Comparison of ENCODE assay signal across 8 cellular contexts in genomic region chr6:32700391-32701040, GRCh38. TPM values are rescaled to one million over a fixed set of nuclear protein-coding genes. Genes with fewer than 3 reads are reported as not detected.
A peak's percentile ranks its signal among the peaks of the same experiment; 100 is the strongest.
DNase-seq lines count a peak whose midpoint lies in the region; ATAC-seq, FAIRE-seq and TF ChIP-seq lines count a peak whose summit lies in the region.

No MANE protein-coding gene starts in this region.

- TF ChIP-seq POLR2A in GM12891 (IDR thresholded peaks at IDR 0.05; ENCODE audit: low read depth, low read length): no peak

- H3K36me3 Mint-ChIP-seq in activated CD8-positive, alpha-beta T cell treated with anti-CD3 and anti-CD28 coated beads, Interleukin-2, amount 10 ng/mL, durations not matched to agents 7 days and 5 days (ENCODE audit: low read depth): peaks cover 2% of the 10 kb centered on the region
- H3K36me3 Mint-ChIP-seq in osteocyte (ENCODE audit: unreplicated experiment): no peaks in the 10 kb centered on the region

- no peak overlapping the region for H3K27ac Mint-ChIP-seq in activated CD8-positive, alpha-beta T cell treated with anti-CD3 and anti-CD28 coated beads, Interleukin-2, amount 10 ng/mL, durations not matched to agents 7 days and 5 days
- no peak overlapping the region for H3K27ac Mint-ChIP-seq in osteocyte (ENCODE audit: unreplicated experiment)

- CTCF ChIA-PET in activated CD8-positive, alpha-beta T cell treated with anti-CD3 and anti-CD28 coated beads, Interleukin-2, amount 10 ng/mL, durations not matched to agents 7 days and 5 days (lab: Charles Lee): interaction anchor here (0.7 to 5.4 kb wide), 42 partner anchors 9 to 444 kb away, joined by 3 to 92 read pairs (median 5); partner anchors contain the start of genes HLA-DQB1, HLA-DRA and TAP2

- H3K4me3 Mint-ChIP-seq in activated CD8-positive, alpha-beta T cell treated with anti-CD3 and anti-CD28 coated beads, Interleukin-2, amount 10 ng/mL, durations not matched to agents 7 days and 5 days: no peak overlapping the region
- no peak overlapping the region for H3K4me3 Mint-ChIP-seq in osteocyte (ENCODE audit: unreplicated experiment)

- peaks cover 2% of the 10 kb centered on the region for H3K4me1 Mint-ChIP-seq in activated CD8-positive, alpha-beta T cell treated with anti-CD3 and anti-CD28 coated beads, Interleukin-2, amount 10 ng/mL, durations not matched to agents 7 days and 5 days (ENCODE audit: low read depth)
- peaks cover 3% of the 10 kb centered on the region for H3K4me1 Mint-ChIP-seq in osteocyte (ENCODE audit: unreplicated experiment)

- peak; percentile 71 for TF ChIP-seq CTCF in osteocyte (IDR thresholded peaks at IDR 0.05)

- DNase-seq in AML-193 (lab: John Stamatoyannopoulos, UW): peak; percentile 38 to 60
- DNase-seq in GM12891 (ENCODE audit: insufficient read length, low spot score): no peak
- DNase-seq in NCI-H460 (ENCODE audit: extremely low read depth, low read depth): peak; percentile 59
- peak; percentile 47 for DNase-seq in activated CD8-positive, alpha-beta T cell treated with anti-CD3 and anti-CD28 coated beads, Interleukin-2, amount 10 ng/mL, durations not matched to agents 7 days and 5 days
- DNase-seq in germinal center (ENCODE audit: low spot score): peak; percentile 52
- no peak for DNase-seq in osteocyte (ENCODE audit: extremely low spot score, unreplicated experiment)

- FAIRE-seq in GM12891 (lab: Jason Lieb, UNC): peak; percentile 88

- H3K27me3 Mint-ChIP-seq in activated CD8-positive, alpha-beta T cell treated with anti-CD3 and anti-CD28 coated beads, Interleukin-2, amount 10 ng/mL, durations not matched to agents 7 days and 5 days (ENCODE audit: low read depth): peaks cover 60% of the 10 kb centered on the region
- peaks cover 43% of the 10 kb centered on the region for H3K27me3 Mint-ChIP-seq in osteocyte (ENCODE audit: unreplicated experiment)

- ATAC-seq in activated CD8-positive, alpha-beta T cell treated with anti-CD3 and anti-CD28 coated beads, Interleukin-2, amount 10 ng/mL, durations not matched to agents 7 days and 5 days: peak; percentile 69
- ATAC-seq in GM18868 (IDR thresholded peaks at IDR 0.05; ENCODE audit: unreplicated experiment): no peak
- no peak for ATAC-seq in HG03175 (IDR thresholded peaks at IDR 0.05; ENCODE audit: unreplicated experiment)

- no peaks in the 10 kb centered on the region for H3K9me3 Mint-ChIP-seq in activated CD8-positive, alpha-beta T cell treated with anti-CD3 and anti-CD28 coated beads, Interleukin-2, amount 10 ng/mL, durations not matched to agents 7 days and 5 days (ENCODE audit: insufficient read depth)
- peaks cover 3% of the 10 kb centered on the region for H3K9me3 Mint-ChIP-seq in osteocyte (ENCODE audit: unreplicated experiment)

- POLR2A ChIA-PET in activated CD8-positive, alpha-beta T cell treated with anti-CD3 and anti-CD28 coated beads, Interleukin-2, amount 10 ng/mL, durations not matched to agents 7 days and 5 days (lab: Charles Lee): no interaction called here

TF ChIP-seq in GM12891, 5 proteins besides CTCF, POLR2A, EP300 and RAD21:
- TF ChIP-seq PAX5 (IDR thresholded peaks at IDR 0.05; ENCODE audit: insufficient read depth, low read length, severe bottlenecking): no peak
- TF ChIP-seq SPI1 (IDR thresholded peaks at IDR 0.05; ENCODE audit: low read depth, low read length): no peak
- TF ChIP-seq POU2F2 (IDR thresholded peaks at IDR 0.05; ENCODE audit: low read depth, low read length): no peak
- no peak for TF ChIP-seq TAF1 (IDR thresholded peaks at IDR 0.05; ENCODE audit: low read depth, low read length)
- no peak for TF ChIP-seq POLR2AphosphoS5 (IDR thresholded peaks at IDR 0.05; ENCODE audit: low read depth, low read length)

RNA-seq across cellular contexts. Expression of gene HLA-DQB1, which starts 34.1 kb away (rescaled TPM):
- polyA plus RNA-seq in GM12891 (2012; ENCODE audit: low read depth, missing spikeins): 616 TPM
- 0.17 TPM in 1 of 2 replicates, not detected in the other for total RNA-seq in NCI-H460 (2014; rRNA removed; shearing (Covaris generic))
- not detected in 2 replicates for polyA plus RNA-seq in NCI-H460 (2014; cell fraction: nucleus; rRNA removed)
- total RNA-seq in activated CD8-positive, alpha-beta T cell treated with anti-CD3 and anti-CD28 coated beads, Interleukin-2, amount 10 ng/mL, durations not matched to agents 7 days and 5 days: 10 to 100 TPM; 13.4 to 15.1 TPM
- not detected in 2 replicates for total RNA-seq in osteocyte

RNA-seq across cellular contexts. Expression of gene HLA-DQA2, which starts 40.7 kb away (rescaled TPM):
- polyA plus RNA-seq in GM12891 (2012; ENCODE audit: low read depth, missing spikeins): 20.8 TPM
- total RNA-seq in NCI-H460 (2014; rRNA removed; shearing (Covaris generic)): not detected in 2 replicates
- polyA plus RNA-seq in NCI-H460 (2014; cell fraction: nucleus; rRNA removed): not detected in 2 replicates
- not detected for total RNA-seq in activated CD8-positive, alpha-beta T cell treated with anti-CD3 and anti-CD28 coated beads, Interleukin-2, amount 10 ng/mL, durations not matched to agents 7 days and 5 days
- not detected in 2 replicates for total RNA-seq in osteocyte

Comparison
In these comparisons a context has a peak if more than half of its experiments do, and no peak if none do; other contexts are left out.
1. DNase-seq: peak in AML-193 (2 of 2), NCI-H460 (single experiment), activated CD8-positive, alpha-beta T cell treated with anti-CD3 and anti-CD28 coated beads, Interleukin-2, amount 10 ng/mL, durations not matched to agents 7 days and 5 days (single experiment) and germinal center (single experiment); none in GM12891 (single experiment) and osteocyte (single experiment).
2. RNA of gene HLA-DQB1, which starts 34.1 kb away (total RNA-seq): 13.4 to 15.1 TPM in activated CD8-positive, alpha-beta T cell treated with anti-CD3 and anti-CD28 coated beads, Interleukin-2, amount 10 ng/mL, durations not matched to agents 7 days and 5 days; 0.17 TPM in NCI-H460 and not detected in osteocyte; every median in the first group is over 10 times any median in the second.